ENCODE assay signal across 20 cellular contexts in genomic region chr18:11891737-11892136, GRCh38.
"Had no signal": no experiment of that assay in that cellular context is flagged by ENCODE, and none has a peak within 500 bp of the region (broad histone marks: within the 10 kb centered on the region; RNA-seq: fewer than 3 reads in every experiment).

No MANE protein-coding gene starts in this region.

- H3K9me3 ChIP-seq: heart right ventricle, left ventricle myocardium inferior, ovary, prostate gland, sigmoid colon, spleen, suprapubic skin, tibial nerve, upper lobe of left lung, vagina had no signal

- H3K27me3 ChIP-seq: heart right ventricle, hepatocyte, ovary, sigmoid colon, spleen, suprapubic skin, tibial nerve, upper lobe of left lung, vagina had no signal

- H3K79me2 ChIP-seq: hepatocyte had no signal

- H2AFZ ChIP-seq: hepatocyte had no signal

- H3K4me2 ChIP-seq: hepatocyte had no signal

- H3K4me1 ChIP-seq: left ventricle myocardium inferior, prostate gland, sigmoid colon, suprapubic skin, tibial nerve, vagina had no signal

- DNase-seq: heart right ventricle; islet precursor cell; left ventricle myocardium inferior; naive thymus-derived CD8-positive, alpha-beta T cell; ovary; retina; right cardiac atrium; sigmoid colon; small intestine; spleen; stimulated activated CD4-positive, alpha-beta T cell treated with anti-CD3 and anti-CD28 coated beads, Interleukin-4, amount 100 ng/mL, for 24 hours; stimulated activated naive CD4-positive, alpha-beta T cell; upper lobe of left lung had no signal

- H3K36me3 ChIP-seq: ovary had no signal

- ATAC-seq: heart right ventricle; naive thymus-derived CD8-positive, alpha-beta T cell; right cardiac atrium; stimulated activated effector memory CD8-positive, alpha-beta T cell treated with anti-CD3 and anti-CD28 coated beads, Interleukin-12 subunit alpha, Interleukin-12 subunit beta, amount 100 ng/mL, for 72 hours had no signal

- H3K4me3 ChIP-seq: heart right ventricle, hepatocyte, left ventricle myocardium inferior, lung, ovary, prostate gland, sigmoid colon, spleen, suprapubic skin, tibial nerve, upper lobe of left lung, vagina had no signal

- H3K27ac ChIP-seq: heart right ventricle, hepatocyte, left ventricle myocardium inferior, ovary, prostate gland, sigmoid colon, suprapubic skin, tibial nerve, vagina had no signal

- FAIRE-seq: small intestine had no signal
